Comparison of ENCODE assay signal across 8 cellular contexts in genomic region chr2:132347041-132347780, GRCh38.
DNase-seq lines count a peak whose midpoint lies in the region; TF ChIP-seq lines count a peak whose summit lies in the region.
"Not testable (repeated sequence)": the region's sequence is repeated elsewhere in the genome, so short reads cannot be mapped to it uniquely, and the experiment has no call there.

No MANE protein-coding gene starts in this region.

- H3K9me3 Mint-ChIP-seq in Caco-2 (ENCODE audit: unreplicated experiment); endothelial cell (ENCODE audit: unreplicated experiment): not testable (repeated sequence)

- not testable (repeated sequence) for TF ChIP-seq CTCF in Caco-2 (IDR thresholded peaks at IDR 0.05; ENCODE audit: insufficient read depth in 1 of 2, low read depth in 1 of 2, low read length in 1 of 2, severe bottlenecking in 1 of 2, unreplicated experiment in 1 of 2); WI38 (IDR thresholded peaks at IDR 0.05; ENCODE audit: low read depth, low read length); endothelial cell (IDR thresholded peaks at IDR 0.05; ENCODE audit: unreplicated experiment); stomach (IDR thresholded peaks at IDR 0.05)

- not testable (repeated sequence) for H3K4me1 ChIP-seq in Caco-2, stomach

- DNase-seq in Caco-2 (peak; percentile 90 to 95), HT1080 (ENCODE audit: low read depth) (peak; percentile 84), NCI-H446 treated with DMSO at 0.1 percent for 48 hours (lab: John Stamatoyannopoulos, UW) (peak; percentile 60), endothelial cell (ENCODE audit: low spot score) (peak; percentile 75), iPS DF 19.7 (ENCODE audit: low read depth, low spot score) (peak; percentile 59), myocyte (ENCODE audit: low read depth) (peak; percentile 83), stomach (peak; percentile 82)

- H3K4me3 Mint-ChIP-seq in Caco-2 (ENCODE audit: unreplicated experiment) = peak overlapping the region; percentile 84
- peak overlapping the region; percentile 89 for H3K4me3 Mint-ChIP-seq in endothelial cell (ENCODE audit: unreplicated experiment)

- CTCF ChIA-PET in Caco-2 (lab: Charles Lee) = not testable (repeated sequence)

- not testable (repeated sequence) for H3K36me3 Mint-ChIP-seq in Caco-2 (ENCODE audit: insufficient read depth, unreplicated experiment); endothelial cell (ENCODE audit: low read depth, unreplicated experiment)

- not testable (repeated sequence) for H3K27me3 Mint-ChIP-seq in Caco-2 (ENCODE audit: insufficient read depth, unreplicated experiment); endothelial cell (ENCODE audit: unreplicated experiment)

- not testable (repeated sequence) for H3K36me3 ChIP-seq in Caco-2 (ENCODE audit: control insufficient read depth, insufficient read depth, low read length); stomach

- peak overlapping the region; percentile 35 to 82 (median 73) for H3K27ac ChIP-seq in stomach

- WGBS in stomach, 5 donors = 7 to 11% (median 9%) methylated on average over 27 to 34 of the region's 34 CpGs

- TF ChIP-seq EP300 in stomach (IDR thresholded peaks at IDR 0.05) = not testable (repeated sequence)

- H3K27ac Mint-ChIP-seq in Caco-2 (ENCODE audit: unreplicated experiment) (peak overlapping the region; percentile 86), endothelial cell (ENCODE audit: unreplicated experiment) (peak overlapping the region; percentile 95)

- not testable (repeated sequence) for H3K9me3 ChIP-seq in Caco-2, stomach

- not testable (repeated sequence) for H3K4me1 Mint-ChIP-seq in Caco-2 (ENCODE audit: low read depth, unreplicated experiment); endothelial cell (ENCODE audit: unreplicated experiment)

- intact Hi-C loops in Caco-2 (cut with micrococcal nuclease; ENCODE audit: unreplicated experiment) = loop anchor here (2.0 to 5.0 kb wide), 2 partner anchors 78 to 325 kb away; partner anchors contain the start of gene LYPD1
- intact Hi-C loops in stomach (cut with DNase I; ENCODE audit: low total_unique reads) = not testable (repeated sequence)

- POLR2A ChIA-PET in Caco-2 (lab: Charles Lee) = not testable (repeated sequence)

- peak overlapping the region; percentile 43 for H3K4me3 ChIP-seq in Caco-2 (ENCODE audit: low read depth, low read length)
- peak overlapping the region; percentile 62 for H3K4me3 ChIP-seq in WI38 (ENCODE audit: low read depth, low read length)
- peak overlapping the region; percentile 33 to 54 (median 36) for H3K4me3 ChIP-seq in stomach

- not testable (repeated sequence) for TF ChIP-seq POLR2A in stomach (IDR thresholded peaks at IDR 0.05)

- H3K27me3 ChIP-seq in Caco-2 (replicated peaks; ENCODE audit: control insufficient read depth, insufficient read depth, low read length); stomach: not testable (repeated sequence)

- not testable (repeated sequence) for BruUV-seq in Caco-2 (replicated peaks; lab: Mats Ljungman, UMichigan)

Comparison
In these comparisons a context has a peak if more than half of its experiments do, and no peak if none do; other contexts are left out.
1. Peak in every context shown above with its lines: DNase-seq, H3K4me3 ChIP-seq and H3K27ac ChIP-seq.